13 cellular contexts compared by ENCODE assay signal in genomic region chr2:143581989-143582719, GRCh38.
A peak's percentile ranks its signal among the peaks of the same experiment; 100 is the strongest.
DNase-seq lines count a peak whose midpoint lies in the region; ATAC-seq and TF ChIP-seq lines count a peak whose summit lies in the region.
"Had no signal": no experiment of that assay in that cellular context is flagged by ENCODE, and none has a peak within 500 bp of the region (broad histone marks: within the 10 kb centered on the region; RNA-seq: fewer than 3 reads in every experiment).

No MANE protein-coding gene starts in this region.

- no peaks in the 10 kb centered on the region for H3K9me2 ChIP-seq in SK-N-SH

- H3K79me2 ChIP-seq in SK-N-SH (ENCODE audit: insufficient read depth) = no peaks in the 10 kb centered on the region
- H3K79me2 ChIP-seq in fibroblast of lung (ENCODE audit: control insufficient read depth, insufficient read depth, low read length) = no peaks in the 10 kb centered on the region

- H4K20me1 ChIP-seq in SK-N-SH (ENCODE audit: insufficient read depth) (no peaks in the 10 kb centered on the region), fibroblast of lung (ENCODE audit: control insufficient read depth, extremely low read depth, insufficient read depth, low read length) (no peaks in the 10 kb centered on the region)

- peak; percentile 38 for TF ChIP-seq CTCF in SK-N-SH (IDR thresholded peaks at IDR 0.05)
- TF ChIP-seq CTCF in fibroblast of lung (conservative IDR thresholded peaks at IDR 0.05 in 1 of 2, IDR thresholded peaks at IDR 0.05 in 1 of 2; ENCODE audit: low read depth in 1 of 2, low read length in 2 of 2) = peak; percentile 49 to 55
- no peak for TF ChIP-seq CTCF in vagina (IDR thresholded peaks at IDR 0.05)

- H3K27ac ChIP-seq in SK-N-SH (ENCODE audit: low read depth in 2 of 2, low read length in 1 of 2) (no peak overlapping the region), fibroblast of lung (ENCODE audit: insufficient read depth, low read length) (no peak overlapping the region), vagina (no peak overlapping the region)

- ATAC-seq in SK-N-SH treated with all-trans-retinoic acid at 6 μM for 48 hours = no peak

- H3K4me3 ChIP-seq in SK-N-SH (ENCODE audit: low read depth in 2 of 2, low read length in 1 of 2) (no peak overlapping the region), fibroblast of lung (replicated peaks in 1 of 4; ENCODE audit: control extremely low read depth in 1 of 4, insufficient read depth in 1 of 4, low read depth in 3 of 4, low read length in 4 of 4) (no peak overlapping the region), skeletal muscle satellite cell (ENCODE audit: low read length) (no peak overlapping the region), vagina (no peak overlapping the region)
- H3K4me3 ChIP-seq: MG63 had no signal

- H3K9me3 ChIP-seq in SK-N-SH (no peaks in the 10 kb centered on the region; the same call in 1 of the 2 replicates), fibroblast of lung (ENCODE audit: control insufficient read depth, insufficient read depth, low read depth, low read length) (no peaks in the 10 kb centered on the region), skeletal muscle satellite cell (replicated peaks; ENCODE audit: low read length) (no peaks in the 10 kb centered on the region), vagina (no peaks in the 10 kb centered on the region)
- H3K9me3 ChIP-seq: MG63 had no signal

- POLR2A ChIA-PET in SK-N-SH (lab: Yijun Ruan, JAX) = no interaction called here

- no peak for TF ChIP-seq POLR2A in vagina (IDR thresholded peaks at IDR 0.05)

- H3K4me1 ChIP-seq in SK-N-SH (ENCODE audit: control insufficient read depth in 1 of 2, insufficient read depth in 2 of 2, low read depth in 1 of 2, low read length in 1 of 2) (no peaks in the 10 kb centered on the region), fibroblast of lung (ENCODE audit: control insufficient read depth, extremely low read depth, insufficient read depth, low read length) (no peaks in the 10 kb centered on the region), skeletal muscle satellite cell (ENCODE audit: control insufficient read depth, insufficient read depth, low read length) (peaks cover 7% of the 10 kb centered on the region), vagina (no peaks in the 10 kb centered on the region)

- intact Hi-C loops in activated CD4-positive, alpha-beta T cell treated with anti-CD3 and anti-CD28 coated beads, Interleukin-2, amount 10 ng/mL, durations not matched to agents 24 days and 14 days (cut with micrococcal nuclease) = no loop called here
- intact Hi-C loops in vagina (cut with DNase I) = no loop called here

- H3K36me3 ChIP-seq in SK-N-SH (replicated peaks in 1 of 2; ENCODE audit: control insufficient read depth in 1 of 2, insufficient read depth in 2 of 2, low read length in 1 of 2) (no peaks in the 10 kb centered on the region), fibroblast of lung (ENCODE audit: control insufficient read depth, insufficient read depth, low read length) (no peaks in the 10 kb centered on the region), skeletal muscle satellite cell (ENCODE audit: insufficient read depth, low read length) (no peaks in the 10 kb centered on the region), vagina (no peaks in the 10 kb centered on the region)
- H3K36me3 ChIP-seq: MG63 had no signal

- no peak overlapping the region for H3K4me3 Mint-ChIP-seq in activated CD4-positive, alpha-beta T cell treated with anti-CD3 and anti-CD28 coated beads, Interleukin-2, amount 10 ng/mL, durations not matched to agents 24 days and 14 days
- H3K4me3 Mint-ChIP-seq: activated B cell treated with CpG ODN at 0.5 μM for 24 hours; activated naive CD8-positive, alpha-beta T cell treated with anti-CD3 and anti-CD28 coated beads, Interleukin-2, amount 10 ng/mL, durations not matched to agents 7 days and 5 days had no signal

- no peak overlapping the region for H3K4me2 ChIP-seq in SK-N-SH
- H3K4me2 ChIP-seq in fibroblast of lung (ENCODE audit: extremely low read depth, insufficient read depth, low read length) = no peak overlapping the region
- H3K4me2 ChIP-seq in skeletal muscle satellite cell (ENCODE audit: low read length) = peak overlapping the region; percentile 62

- H3K27me3 ChIP-seq in SK-N-SH (ENCODE audit: insufficient read depth) (no peaks in the 10 kb centered on the region), fibroblast of lung (ENCODE audit: control insufficient read depth, insufficient read depth, low read length) (no peaks in the 10 kb centered on the region), skeletal muscle satellite cell (ENCODE audit: control insufficient read depth, insufficient read depth, low read length) (no peaks in the 10 kb centered on the region), vagina (no peaks in the 10 kb centered on the region)
- H3K27me3 ChIP-seq: MG63 had no signal

- H3K9ac ChIP-seq in SK-N-SH (no peak overlapping the region), fibroblast of lung (ENCODE audit: insufficient read depth, low read length) (no peak overlapping the region), skeletal muscle satellite cell (ENCODE audit: low read depth, low read length) (peak overlapping the region; percentile 37)

- no peak overlapping the region for H2AFZ ChIP-seq in SK-N-SH (ENCODE audit: low read depth)
- peak overlapping the region; percentile 2 for H2AFZ ChIP-seq in fibroblast of lung (ENCODE audit: low read length)

- no peaks in the 10 kb centered on the region for H3F3A ChIP-seq in SK-N-SH (replicated peaks; ENCODE audit: insufficient read depth)

- H3K9me3 Mint-ChIP-seq in activated CD4-positive, alpha-beta T cell treated with anti-CD3 and anti-CD28 coated beads, Interleukin-2, amount 10 ng/mL, durations not matched to agents 24 days and 14 days = no peaks in the 10 kb centered on the region

- peak; percentile 63 for TF ChIP-seq RAD21 in SK-N-SH (IDR thresholded peaks at IDR 0.05; ENCODE audit: low read length)

- H3K4me1 Mint-ChIP-seq in activated CD4-positive, alpha-beta T cell treated with anti-CD3 and anti-CD28 coated beads, Interleukin-2, amount 10 ng/mL, durations not matched to agents 24 days and 14 days = peaks cover 14% of the 10 kb centered on the region

- CTCF ChIA-PET in SK-N-SH (lab: Yijun Ruan, JAX) = interaction anchor here (1.5 kb wide), 1 partner anchor 102 kb away, joined by 4 read pairs; no protein-coding TSS in a partner anchor

- H3K36me3 Mint-ChIP-seq in activated CD4-positive, alpha-beta T cell treated with anti-CD3 and anti-CD28 coated beads, Interleukin-2, amount 10 ng/mL, durations not matched to agents 24 days and 14 days (ENCODE audit: low read depth) = peaks cover 21% of the 10 kb centered on the region

- 53% methylated on average over 5 of the region's 5 CpGs for WGBS in SK-N-SH (ENCODE audit: low lambda C conversion rate)

- no peak overlapping the region for H3K27ac Mint-ChIP-seq in activated CD4-positive, alpha-beta T cell treated with anti-CD3 and anti-CD28 coated beads, Interleukin-2, amount 10 ng/mL, durations not matched to agents 24 days and 14 days
- H3K27ac Mint-ChIP-seq: activated B cell treated with CpG ODN at 0.5 μM for 24 hours; activated naive CD8-positive, alpha-beta T cell treated with anti-CD3 and anti-CD28 coated beads, Interleukin-2, amount 10 ng/mL, durations not matched to agents 7 days and 5 days had no signal

- no peaks in the 10 kb centered on the region for H3K27me3 Mint-ChIP-seq in activated CD4-positive, alpha-beta T cell treated with anti-CD3 and anti-CD28 coated beads, Interleukin-2, amount 10 ng/mL, durations not matched to agents 24 days and 14 days
- H3K27me3 Mint-ChIP-seq: activated B cell treated with CpG ODN at 0.5 μM for 24 hours; activated naive CD8-positive, alpha-beta T cell treated with anti-CD3 and anti-CD28 coated beads, Interleukin-2, amount 10 ng/mL, durations not matched to agents 7 days and 5 days had no signal

- DNase-seq in SK-N-SH (no peak), NCI-H2227 treated with DMSO at 0.1 percent for 48 hours (lab: John Stamatoyannopoulos, UW) (peak; percentile 53), fibroblast of lung (ENCODE audit: low read depth in 2 of 2) (peak in 1 of 2 donors; percentile 63), vagina (ENCODE audit: extremely low spot score in 2 of 2) (no peak), NOMO-1 treated with DMSO at 0.1 percent for 48 hours (lab: John Stamatoyannopoulos, UW; ENCODE audit: unreplicated experiment) (no peak)
- DNase-seq in activated CD4-positive, alpha-beta T cell treated with anti-CD3 and anti-CD28 coated beads, Interleukin-2, amount 10 ng/mL, durations not matched to agents 24 days and 14 days = no peak
- DNase-seq: activated B cell treated with CpG ODN at 0.5 μM for 24 hours; activated naive CD8-positive, alpha-beta T cell treated with anti-CD3 and anti-CD28 coated beads, Interleukin-2, amount 10 ng/mL, durations not matched to agents 7 days and 5 days; MG63; occipital lobe; OCI-M1 had no signal

- TF ChIP-seq EP300 in SK-N-SH (IDR thresholded peaks at IDR 0.05; ENCODE audit: borderline replicate concordance in 1 of 2, low read depth in 1 of 2, low read length in 1 of 2) = no peak

TF ChIP-seq in SK-N-SH, 30 proteins besides CTCF, POLR2A, EP300 and RAD21:
- TF ChIP-seq SMC3 (IDR thresholded peaks at IDR 0.05; ENCODE audit: low read depth, low read length) = peak; percentile 22; the same call in 1 of the 2 replicates
- TF ChIP-seq MXI1 (IDR thresholded peaks at IDR 0.05; ENCODE audit: low read depth, low read length) = no peak

TF ChIP-seq in SK-N-SH treated with all-trans-retinoic acid at 6 μM for 48 hours, 23 proteins besides CTCF, POLR2A, EP300 and RAD21:
- TF ChIP-seq OSR1 (CRISPR knock-in tag; IDR thresholded peaks at IDR 0.05) = no peak
- TF ChIP-seq PPARA (CRISPR knock-in tag; IDR thresholded peaks at IDR 0.05; ENCODE audit: borderline replicate concordance) = no peak
- no peak for TF ChIP-seq PATZ1 (CRISPR knock-in tag; IDR thresholded peaks at IDR 0.05; ENCODE audit: borderline replicate concordance)

Comparison
In these comparisons a context has a peak if more than half of its experiments do, and no peak if none do; other contexts are left out.
1. CTCF ChIP-seq: peak in SK-N-SH (single experiment) and fibroblast of lung (2 of 2); none in vagina (0 of 3).